Comparison of ENCODE assay signal across 25 cellular contexts in genomic region chr7:13336227-13336626, GRCh38.
DNase-seq lines count a peak whose midpoint lies in the region; ATAC-seq, FAIRE-seq and TF ChIP-seq lines count a peak whose summit lies in the region.
"Had no signal": no experiment of that assay in that cellular context is flagged by ENCODE, and none has a peak within 500 bp of the region (broad histone marks: within the 10 kb centered on the region; RNA-seq: fewer than 3 reads in every experiment).

No MANE protein-coding gene starts in this region.

- no peak overlapping the region for H3K9ac ChIP-seq in HepG2 (ENCODE audit: insufficient read depth, low read depth, low read length)
- H3K9ac ChIP-seq: KMS-11 had no signal

- no peak overlapping the region for H3K4me3 Mint-ChIP-seq in MCF 10A (ENCODE audit: unreplicated experiment)
- H3K4me3 Mint-ChIP-seq: activated B cell treated with CpG ODN at 0.5 μM for 24 hours; activated CD8-positive, alpha-beta T cell treated with anti-CD3 and anti-CD28 coated beads, Interleukin-2, amount 10 ng/mL, durations not matched to agents 7 days and 5 days; effector memory CD8-positive, alpha-beta T cell; stimulated activated memory B cell treated with anti-CD40 and anti-IgM and Interleukin-4, amounts not matched to agents 10 μg/mL and 1 μg/mL and 100 μg/mL, for 72 hours had no signal

- H3K4me3 ChIP-seq in breast epithelium (no peak overlapping the region), fibroblast of the aortic adventitia (ENCODE audit: low read depth, low read length) (no peak overlapping the region), HepG2 (replicated peaks in 1 of 3; ENCODE audit: insufficient read depth in 1 of 3, low read depth in 2 of 3, low read length in 3 of 3) (no peak overlapping the region)
- H3K4me3 ChIP-seq: gastroesophageal sphincter, SJSA1 had no signal

- no peaks in the 10 kb centered on the region for H3K9me3 ChIP-seq in breast epithelium
- H3K9me3 ChIP-seq in HepG2 (ENCODE audit: low read length), result peaks cover 5% of the 10 kb centered on the region; the same call in 1 of the 2 replicates
- H3K9me3 ChIP-seq: gastroesophageal sphincter, neutrophil, SJSA1 had no signal

- no peak for ATAC-seq in GM18868 (IDR thresholded peaks at IDR 0.05; ENCODE audit: unreplicated experiment)
- no peak for ATAC-seq in HepG2
- ATAC-seq: activated CD8-positive, alpha-beta T cell treated with anti-CD3 and anti-CD28 coated beads, Interleukin-2, amount 10 ng/mL, durations not matched to agents 7 days and 5 days; effector memory CD8-positive, alpha-beta T cell; gastroesophageal sphincter; left ventricle myocardium superior; stimulated activated memory B cell treated with anti-CD40 and anti-IgM and Interleukin-4, amounts not matched to agents 10 μg/mL and 1 μg/mL and 100 μg/mL, for 72 hours had no signal

- POLR2A ChIA-PET in MCF 10A (lab: Yijun Ruan, JAX), result no interaction called here
- POLR2A ChIA-PET in HepG2 (lab: Yijun Ruan, JAX), result no interaction called here

- in situ Hi-C loops in HepG2 (cut with HindIII; ENCODE audit: extremely low pct_ligation_motif_present, low pct_unique_long_range_greater_than_20kb), result no loop called here

- TF ChIP-seq RAD21 in HepG2 (CRISPR knock-in tag; IDR thresholded peaks at IDR 0.05), result no peak

- no peaks in the 10 kb centered on the region for H3K79me2 ChIP-seq in HepG2 (ENCODE audit: insufficient read depth, low read length)

- peaks cover 13% of the 10 kb centered on the region for H3K27me3 Mint-ChIP-seq in MCF 10A (ENCODE audit: insufficient read depth, unreplicated experiment)
- H3K27me3 Mint-ChIP-seq: activated B cell treated with CpG ODN at 0.5 μM for 24 hours; effector memory CD8-positive, alpha-beta T cell; stimulated activated memory B cell treated with anti-CD40 and anti-IgM and Interleukin-4, amounts not matched to agents 10 μg/mL and 1 μg/mL and 100 μg/mL, for 72 hours had no signal

- TF ChIP-seq EP300 in HepG2 (IDR thresholded peaks at IDR 0.05; ENCODE audit: low read depth in 2 of 2, low read length in 2 of 2) (no peak), HepG2 (CRISPR knock-in tag; IDR thresholded peaks at IDR 0.05; ENCODE audit: borderline replicate concordance) (no peak)

- H3K4me2 ChIP-seq in HepG2 (ENCODE audit: low read depth, low read length), result no peak overlapping the region
- H3K4me2 ChIP-seq: KMS-11 had no signal

- H3K9me3 Mint-ChIP-seq in MCF 10A (ENCODE audit: unreplicated experiment), result no peaks in the 10 kb centered on the region
- H3K9me3 Mint-ChIP-seq: activated B cell treated with CpG ODN at 0.5 μM for 24 hours; effector memory CD8-positive, alpha-beta T cell; stimulated activated memory B cell treated with anti-CD40 and anti-IgM and Interleukin-4, amounts not matched to agents 10 μg/mL and 1 μg/mL and 100 μg/mL, for 72 hours had no signal

- no peak for TF ChIP-seq POLR2A in breast epithelium (IDR thresholded peaks at IDR 0.05)
- TF ChIP-seq POLR2A in HepG2 (IDR thresholded peaks at IDR 0.05; ENCODE audit: insufficient read depth in 1 of 2, low read depth in 2 of 2, low read length in 2 of 2), result no peak

- no peak overlapping the region for H2AFZ ChIP-seq in HepG2 (ENCODE audit: low read length)

- DNase-seq in MCF 10A (ENCODE audit: unreplicated experiment) (peak; percentile 36), breast epithelium (ENCODE audit: low spot score in 2 of 2) (no peak), astrocyte of the hippocampus (ENCODE audit: low read depth, low spot score) (peak; percentile 43), fibroblast of the aortic adventitia (ENCODE audit: low read depth) (peak; percentile 45), stromal cell of bone marrow (ENCODE audit: low read depth) (peak; percentile 47), HepG2 (ENCODE audit: low spot score) (no peak), HUDEP-2 (lab: John Stamatoyannopoulos, UW; ENCODE audit: unreplicated experiment in 76 of 76) (no peak)
- DNase-seq: activated B cell treated with CpG ODN at 0.5 μM for 24 hours; activated CD8-positive, alpha-beta T cell treated with anti-CD3 and anti-CD28 coated beads, Interleukin-2, amount 10 ng/mL, durations not matched to agents 7 days and 5 days; DMS 273 treated with DMSO at 0.1 percent for 48 hours; effector memory CD8-positive, alpha-beta T cell; left ventricle myocardium superior; NCI-H1092 treated with DMSO at 0.1 percent for 48 hours; NCI-H2107; NCI-H526 treated with DMSO at 0.1 percent for 48 hours; OCI-M1; stimulated activated CD4-positive, alpha-beta T cell treated with anti-CD3 and anti-CD28 coated beads, Interleukin-15, amount 100 ng/mL, for 24 hours had no signal

- no peaks in the 10 kb centered on the region for H3K4me1 ChIP-seq in breast epithelium
- no peaks in the 10 kb centered on the region for H3K4me1 ChIP-seq in HepG2 (ENCODE audit: insufficient read depth, low read length)
- H3K4me1 ChIP-seq: SJSA1 had no signal

- TF ChIP-seq CTCF in MCF 10A (IDR thresholded peaks at IDR 0.05; ENCODE audit: unreplicated experiment) (no peak), breast epithelium (IDR thresholded peaks at IDR 0.05) (no peak), fibroblast of the aortic adventitia (IDR thresholded peaks at IDR 0.05; ENCODE audit: insufficient read depth, low read length) (no peak), HepG2 (CRISPR knock-in tag; IDR thresholded peaks at IDR 0.05) (no peak)

- under 1% methylated on average over 4 of the region's 4 CpGs for WGBS in HepG2 (ENCODE audit: low lambda C conversion rate)

- CTCF ChIA-PET in MCF 10A (lab: Yijun Ruan, JAX) (no interaction called here), HepG2 (lab: Yijun Ruan, JAX; ENCODE audit: low intra/inter-chr PET ratio, low total read pairs) (no interaction called here)

- BruUV-seq in MCF 10A (replicated peaks; lab: Mats Ljungman, UMichigan) (no TSS peak), HepG2 (replicated peaks; lab: Mats Ljungman, UMichigan) (no TSS peak)

- FAIRE-seq in HepG2 (lab: Jason Lieb, UNC), result no peak

- no peaks in the 10 kb centered on the region for H3K36me3 Mint-ChIP-seq in MCF 10A (ENCODE audit: insufficient read depth, unreplicated experiment)
- H3K36me3 Mint-ChIP-seq: stimulated activated memory B cell treated with anti-CD40 and anti-IgM and Interleukin-4, amounts not matched to agents 10 μg/mL and 1 μg/mL and 100 μg/mL, for 72 hours had no signal

- H3K4me1 Mint-ChIP-seq in MCF 10A (ENCODE audit: insufficient read depth, unreplicated experiment), result peaks cover 6% of the 10 kb centered on the region
- H3K4me1 Mint-ChIP-seq: activated B cell treated with CpG ODN at 0.5 μM for 24 hours; stimulated activated memory B cell treated with anti-CD40 and anti-IgM and Interleukin-4, amounts not matched to agents 10 μg/mL and 1 μg/mL and 100 μg/mL, for 72 hours had no signal

- H4K20me1 ChIP-seq in HepG2 (ENCODE audit: insufficient read depth, low read length), result no peaks in the 10 kb centered on the region

- H3K27me3 ChIP-seq in breast epithelium (no peaks in the 10 kb centered on the region), HepG2 (ENCODE audit: control insufficient read depth in 1 of 2, insufficient read depth in 2 of 2, low read length in 2 of 2) (no peaks in the 10 kb centered on the region)
- H3K27me3 ChIP-seq: gastroesophageal sphincter, neutrophil, SJSA1 had no signal

- intact Hi-C loops in MCF 10A (cut with micrococcal nuclease), result no loop called here
- intact Hi-C loops in breast epithelium (cut with DNase I; ENCODE audit: low total_unique reads), result no loop called here
- intact Hi-C loops in HepG2 (cut with micrococcal nuclease; ENCODE audit: unreplicated experiment), result no loop called here

- no peak overlapping the region for H3K27ac ChIP-seq in breast epithelium
- no peak overlapping the region for H3K27ac ChIP-seq in HepG2 (ENCODE audit: extremely low read length, insufficient read depth, low read length)
- H3K27ac ChIP-seq: 22Rv1, C4-2B, gastroesophageal sphincter, KMS-11, neutrophil, SJSA1 had no signal

- no peaks in the 10 kb centered on the region for H3K36me3 ChIP-seq in breast epithelium
- H3K36me3 ChIP-seq in HepG2 (replicated peaks in 1 of 2; ENCODE audit: control insufficient read depth in 1 of 2, insufficient read depth in 2 of 2, low read length in 2 of 2), result no peaks in the 10 kb centered on the region
- H3K36me3 ChIP-seq: gastroesophageal sphincter, neutrophil, SJSA1 had no signal

- no peak overlapping the region for H3K27ac Mint-ChIP-seq in MCF 10A (ENCODE audit: low read depth, unreplicated experiment)
- H3K27ac Mint-ChIP-seq: activated B cell treated with CpG ODN at 0.5 μM for 24 hours; activated CD8-positive, alpha-beta T cell treated with anti-CD3 and anti-CD28 coated beads, Interleukin-2, amount 10 ng/mL, durations not matched to agents 7 days and 5 days; effector memory CD8-positive, alpha-beta T cell; stimulated activated memory B cell treated with anti-CD40 and anti-IgM and Interleukin-4, amounts not matched to agents 10 μg/mL and 1 μg/mL and 100 μg/mL, for 72 hours had no signal

TF ChIP-seq in HepG2, 621 proteins besides CTCF, POLR2A, EP300 and RAD21 (continues in another document):
- TF ChIP-seq ZNF24 (IDR thresholded peaks at IDR 0.05), result no peak
- TF ChIP-seq PLRG1 (conservative IDR thresholded peaks at IDR 0.05), result no peak

Comparison
In these comparisons a context has a peak if more than half of its experiments do, and no peak if none do; other contexts are left out.
1. DNase-seq: peak in MCF 10A (single experiment), astrocyte of the hippocampus (single experiment), fibroblast of the aortic adventitia (single experiment) and stromal cell of bone marrow (single experiment); none in breast epithelium (0 of 2), HepG2 (single experiment) and HUDEP-2 (0 of 76).